In the genomic region with DNA sequence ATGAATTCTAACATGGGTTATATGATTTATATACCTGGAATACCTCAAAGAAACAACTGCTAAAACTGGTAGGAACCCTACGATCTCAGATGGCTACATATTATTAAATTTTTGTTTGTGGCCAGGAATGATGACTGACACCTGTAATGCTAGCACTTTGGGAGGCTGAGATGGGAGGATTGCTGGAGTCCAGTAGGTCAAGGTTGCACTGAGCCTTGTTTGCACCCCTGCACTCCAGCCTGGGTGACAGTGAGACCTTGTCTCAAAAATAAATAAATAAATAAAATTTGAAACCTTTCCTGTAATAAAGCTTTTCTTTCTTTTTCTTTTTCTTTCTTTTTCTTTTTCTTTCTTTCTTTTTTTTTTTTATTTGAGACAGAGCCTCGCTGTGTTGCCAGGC, we compare ENCODE assay signal across 7 cellular contexts.
"Had no signal": no experiment of that assay in that cellular context is flagged by ENCODE, and none has a peak within 500 bp of the region (broad histone marks: within the 10 kb centered on the region; RNA-seq: fewer than 3 reads in every experiment).

No MANE protein-coding gene starts in this region.

- DNase-seq: GDM1, GF-D8 had no signal

- H3K4me3 ChIP-seq: GM12878 had no signal

- ATAC-seq: GM12878 had no signal

- FAIRE-seq: G401.6, GM12878, GM12891, GM12892, GM18507 had no signal
